8 cellular contexts compared by ENCODE assay signal in the genomic region with DNA sequence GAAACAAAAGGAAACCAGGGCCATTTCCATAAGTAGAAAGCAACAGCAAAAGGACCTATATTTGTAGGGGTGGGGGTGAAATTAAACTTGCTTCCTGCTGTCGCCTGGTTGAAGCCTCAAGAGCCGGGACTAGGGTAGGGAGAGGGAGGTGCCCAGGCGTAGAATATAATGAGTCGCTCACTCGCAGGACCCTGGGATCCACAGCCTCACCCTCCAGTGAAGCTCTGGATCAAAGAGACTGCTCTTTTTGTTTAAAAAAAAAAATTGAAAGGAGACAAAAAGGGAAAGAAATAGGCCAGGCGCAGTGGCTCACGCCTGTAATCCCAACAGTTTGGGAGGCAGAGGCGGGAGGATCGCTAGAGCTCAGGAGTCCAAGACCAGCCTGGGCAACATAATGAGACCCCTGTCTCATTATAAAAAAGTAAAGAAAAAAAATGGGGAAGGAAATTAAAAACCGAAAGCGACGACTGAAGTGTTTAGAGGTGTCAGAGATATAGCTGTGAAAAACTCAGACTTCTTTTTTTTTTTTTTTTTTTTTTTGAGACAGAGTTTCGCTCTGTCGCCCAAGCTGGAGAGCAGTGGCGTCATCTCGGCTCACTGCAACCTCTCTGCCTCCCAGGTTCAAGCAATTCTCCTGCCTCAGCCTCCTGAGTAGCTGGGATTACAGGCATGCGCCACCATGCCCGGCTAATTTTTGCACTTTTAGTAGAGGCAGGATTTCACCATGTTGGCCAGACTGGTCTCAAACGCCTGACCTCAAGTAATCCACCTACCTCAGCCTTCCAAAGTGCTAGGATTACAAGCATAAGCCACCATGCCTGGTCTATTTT. TPM values are rescaled to one million over a fixed set of nuclear protein-coding genes. Genes with fewer than 3 reads are reported as not detected.
A peak's percentile ranks its signal among the peaks of the same experiment; 100 is the strongest.
DNase-seq lines count a peak whose midpoint lies in the region; ATAC-seq and TF ChIP-seq lines count a peak whose summit lies in the region.

No MANE protein-coding gene starts in this region.

- 46 to 81% methylated on average over 19 of the region's 19 CpGs for WGBS in sigmoid colon, 2 donors

- H3K27ac ChIP-seq in SJCRH30 (no peak overlapping the region), sigmoid colon (peak overlapping the region; percentile 47 to 76 (median 69))

- H3K27me3 ChIP-seq in SJCRH30 (no peaks in the 10 kb centered on the region; the same call in 1 of the 2 replicates), sigmoid colon (no peaks in the 10 kb centered on the region)

- H3K27me3 Mint-ChIP-seq in brain = peaks cover 3% of the 10 kb centered on the region

- DNase-seq in GM10248 (ENCODE audit: extremely low spot score) (peak; percentile 41), SJCRH30 (peak in 1 of 2 experiments; percentile 39), sigmoid colon (no peak), NCI-H187 treated with DMSO at 0.1 percent for 48 hours (lab: John Stamatoyannopoulos, UW) (no peak)

- no peak for TF ChIP-seq POLR2A in sigmoid colon (IDR thresholded peaks at IDR 0.05)

- peaks cover 0 to 4% (median 0%) of the 10 kb centered on the region in 5 experiments for H3K9me3 Mint-ChIP-seq in brain

- TF ChIP-seq CTCF in GM10248 (IDR thresholded peaks at IDR 0.05; ENCODE audit: control extremely low read depth, extremely low read depth, low read depth, missing control alignments) (no peak), brain (conservative IDR thresholded peaks at IDR 0.05) (no peak), sigmoid colon (IDR thresholded peaks at IDR 0.05) (no peak)

- no peak for TF ChIP-seq EP300 in sigmoid colon (IDR thresholded peaks at IDR 0.05)

- intact Hi-C loops in sigmoid colon (cut with DNase I) = no loop called here

- CTCF ChIA-PET in GM10248 (lab: Yijun Ruan, JAX) = interaction anchor here (0.6 to 1.2 kb wide), 5 partner anchors 11 to 262 kb away, joined by 3 to 6 read pairs (median 4); a partner anchor contains a TSS

- no peaks in the 10 kb centered on the region for H3K36me3 Mint-ChIP-seq in brain

- H3K4me1 Mint-ChIP-seq in brain = peaks cover 22% of the 10 kb centered on the region

- no peaks in the 10 kb centered on the region for H3K9me3 ChIP-seq in SJCRH30 (replicated peaks)
- no peaks in the 10 kb centered on the region for H3K9me3 ChIP-seq in sigmoid colon

- no peak overlapping the region for H3K4me3 Mint-ChIP-seq in brain

- H3K36me3 ChIP-seq in SJCRH30 (no peaks in the 10 kb centered on the region), sigmoid colon (no peaks in the 10 kb centered on the region)

- H3K4me3 ChIP-seq in SJCRH30 (peak overlapping the region; percentile 24), sigmoid colon (peak overlapping the region in 1 of 4 donors; percentile 10)

- no peak for ATAC-seq in HG02852 (IDR thresholded peaks at IDR 0.05; ENCODE audit: unreplicated experiment)
- ATAC-seq in GM21737 (IDR thresholded peaks at IDR 0.05; ENCODE audit: unreplicated experiment) = no peak
- ATAC-seq in HG03139 (IDR thresholded peaks at IDR 0.05; ENCODE audit: unreplicated experiment) = no peak

- POLR2A ChIA-PET in GM10248 (lab: Yijun Ruan, JAX) = interaction anchor here (0.6 to 1.3 kb wide), 5 partner anchors 11 to 233 kb away, joined by 3 to 16 read pairs (median 8); a partner anchor contains a TSS

- H3K4me1 ChIP-seq in SJCRH30 (peaks cover 7% of the 10 kb centered on the region), sigmoid colon (peaks cover 0 to 31% (median 17%) of the 10 kb centered on the region in 4 donors)

- peak overlapping the region in 3 of 5 experiments; percentile 28 to 92 (median 84) for H3K27ac Mint-ChIP-seq in brain

RNA-seq across cellular contexts. Expression of a gene that starts 10.9 kb away (rescaled TPM):
- total RNA-seq in SJCRH30 (2014; rRNA removed; shearing (Covaris generic)) = 20.4 and 22.6 TPM in 2 replicates
- polyA plus RNA-seq in brain (ENCODE audit: insufficient read depth, low read depth, low replicate concordance) (8.2 TPM), sigmoid colon (100 to 1,000 TPM in 1 of 3 donors, 10 to 100 TPM in 2; 12.0 to 111 (median 29.8) TPM)
- 10 to 100 TPM; 23.7 to 63.1 (median 34.1) TPM for total RNA-seq in sigmoid colon

RNA-seq across cellular contexts. Expression of a gene that starts 48.8 kb away (rescaled TPM):
- total RNA-seq in SJCRH30 (2014; rRNA removed; shearing (Covaris generic)) = 180 and 188 TPM in 2 replicates
- polyA plus RNA-seq in brain (ENCODE audit: insufficient read depth, low read depth, low replicate concordance) (202 TPM), sigmoid colon (100 to 1,000 TPM in 1 of 3 donors, 10 to 100 TPM in 2; 40.2 to 161 (median 45.3) TPM)
- total RNA-seq in sigmoid colon = 10 to 100 TPM; 37.8 to 43.8 (median 42.0) TPM
